In genomic region chr16:49795513-49795912, GRCh38 we compare ENCODE assay signal across 17 cellular contexts.
DNase-seq lines count a peak whose midpoint lies in the region; TF ChIP-seq lines count a peak whose summit lies in the region.
"Had no signal": no experiment of that assay in that cellular context is flagged by ENCODE, and none has a peak within 500 bp of the region (broad histone marks: within the 10 kb centered on the region; RNA-seq: fewer than 3 reads in every experiment).

No MANE protein-coding gene starts in this region.

- H3K18ac ChIP-seq in H9 (ENCODE audit: insufficient read length, low read depth, low read length): no peak overlapping the region

- TF ChIP-seq CTCF in H9 (conservative IDR thresholded peaks at IDR 0.05) (no peak), neural progenitor cell (IDR thresholded peaks at IDR 0.05) (no peak), tibial artery (IDR thresholded peaks at IDR 0.05) (no peak), Caco-2 (IDR thresholded peaks at IDR 0.05; ENCODE audit: insufficient read depth in 1 of 2, low read depth in 1 of 2, low read length in 1 of 2, severe bottlenecking in 1 of 2, unreplicated experiment in 1 of 2) (no peak)

- H3K9me3 Mint-ChIP-seq in H9 (no peaks in the 10 kb centered on the region), neural progenitor cell (peaks cover 2% of the 10 kb centered on the region), Caco-2 (ENCODE audit: unreplicated experiment) (no peaks in the 10 kb centered on the region)
- H3K9me3 Mint-ChIP-seq: CD4-positive, CD25-positive, alpha-beta regulatory T cell; CD8-positive, alpha-beta memory T cell had no signal

- peaks cover 12% of the 10 kb centered on the region for H3F3A ChIP-seq in neural progenitor cell (ENCODE audit: low read depth)

- H3K14ac ChIP-seq in H9 (ENCODE audit: insufficient read depth, low read length): no peak overlapping the region

- no peak overlapping the region for H2BK15ac ChIP-seq in H9 (ENCODE audit: low read depth, low read length)

- H3K27me3 Mint-ChIP-seq in H9 (ENCODE audit: low read depth) (no peaks in the 10 kb centered on the region), neural progenitor cell (ENCODE audit: insufficient read depth, low read depth) (no peaks in the 10 kb centered on the region), Caco-2 (ENCODE audit: insufficient read depth, unreplicated experiment) (peaks cover 17% of the 10 kb centered on the region)
- H3K27me3 Mint-ChIP-seq: CD4-positive, CD25-positive, alpha-beta regulatory T cell had no signal

- no peak overlapping the region for H2BK120ac ChIP-seq in H9 (ENCODE audit: low read depth, low read length, poor library complexity, severe bottlenecking)

- H3K4me3 Mint-ChIP-seq in H9 (no peak overlapping the region; a peak in 1 of 5 replicates), neural progenitor cell (no peak overlapping the region), Caco-2 (ENCODE audit: unreplicated experiment) (no peak overlapping the region)
- H3K4me3 Mint-ChIP-seq: CD4-positive, CD25-positive, alpha-beta regulatory T cell; CD8-positive, alpha-beta memory T cell had no signal

- no peak overlapping the region for H3T11ph ChIP-seq in H9 (ENCODE audit: low read length)

- intact Hi-C loops in tibial artery (cut with DNase I; ENCODE audit: low total_unique reads): no loop called here
- intact Hi-C loops in Caco-2 (cut with micrococcal nuclease; ENCODE audit: unreplicated experiment): no loop called here

- H2BK5ac ChIP-seq in H9 (ENCODE audit: insufficient read length, low read length): no peak overlapping the region

- H3K4me3 ChIP-seq in BLaER1 (no peak overlapping the region), neural progenitor cell (no peak overlapping the region), tibial artery (no peak overlapping the region), Caco-2 (ENCODE audit: low read depth, low read length) (no peak overlapping the region)
- H3K4me3 ChIP-seq: GM23248 had no signal

- no peak overlapping the region for H3K56ac ChIP-seq in H9 (ENCODE audit: insufficient read length, low read depth, low read length)

- H4K5ac ChIP-seq in H9 (ENCODE audit: insufficient read length, low read depth, low read length): no peak overlapping the region

- no peak overlapping the region for H2BK20ac ChIP-seq in H9 (ENCODE audit: low read depth, low read length, poor library complexity, severe bottlenecking)

- no peaks in the 10 kb centered on the region for H3K23me2 ChIP-seq in H9 (ENCODE audit: insufficient read length, low read depth, low read length, poor library complexity, severe bottlenecking)

- no peak overlapping the region for H2BK12ac ChIP-seq in H9 (ENCODE audit: insufficient read length, low read depth, low read length)

- no peak overlapping the region for H4K8ac ChIP-seq in H9 (replicated peaks; ENCODE audit: insufficient read length, low read depth, low read length)

- H3K27ac Mint-ChIP-seq in H9 (peak overlapping the region in 2 of 3 experiments; percentile 23 to 79; a peak in 1 of 7 replicates), neural progenitor cell (peak overlapping the region; percentile 50), Caco-2 (ENCODE audit: unreplicated experiment) (no peak overlapping the region)
- H3K27ac Mint-ChIP-seq: CD4-positive, CD25-positive, alpha-beta regulatory T cell; CD8-positive, alpha-beta memory T cell had no signal

- H3K27me3 ChIP-seq in BLaER1: no peaks in the 10 kb centered on the region
- H3K27me3 ChIP-seq in H9 (ENCODE audit: insufficient read depth, low read length): no peaks in the 10 kb centered on the region
- no peaks in the 10 kb centered on the region for H3K27me3 ChIP-seq in neural progenitor cell
- no peaks in the 10 kb centered on the region for H3K27me3 ChIP-seq in tibial artery
- no peaks in the 10 kb centered on the region; the same call in 1 of the 2 replicates for H3K27me3 ChIP-seq in Caco-2 (replicated peaks; ENCODE audit: control insufficient read depth, insufficient read depth, low read length)

- CTCF ChIA-PET in Caco-2 (lab: Charles Lee): interaction anchor here (0.6 kb wide), 1 partner anchor 54 kb away, joined by 3 read pairs; no protein-coding TSS in a partner anchor

- no peak overlapping the region for H4K91ac ChIP-seq in H9 (ENCODE audit: insufficient read length, low read depth, low read length)

- H3K36me3 ChIP-seq in BLaER1 (no peaks in the 10 kb centered on the region), neural progenitor cell (no peaks in the 10 kb centered on the region), tibial artery (no peaks in the 10 kb centered on the region), Caco-2 (ENCODE audit: control insufficient read depth, insufficient read depth, low read length) (no peaks in the 10 kb centered on the region)

- POLR2A ChIA-PET in Caco-2 (lab: Charles Lee): no interaction called here

- no peak overlapping the region for H3K9ac ChIP-seq in BLaER1
- H3K9ac ChIP-seq in H9 (ENCODE audit: extremely low read depth, insufficient read length, low read length): no peak overlapping the region
- H3K9ac ChIP-seq in neural progenitor cell: no peak overlapping the region
- H3K9ac ChIP-seq: GM23248 had no signal

- no TSS peak for BruUV-seq in Caco-2 (replicated peaks; lab: Mats Ljungman, UMichigan)

- no peak overlapping the region for H3K23ac ChIP-seq in H9 (ENCODE audit: insufficient read length, low read depth, low read length)

- H4K20me1 ChIP-seq in BLaER1 (0 out of 2 replicates have a peak, but pooled peaks cover 9% of the 10 kb centered on the region), H9 (ENCODE audit: control insufficient read depth, insufficient read depth, insufficient read length) (no peaks in the 10 kb centered on the region), neural progenitor cell (ENCODE audit: low read depth) (peaks cover 84% of the 10 kb centered on the region)

- H3K4me1 ChIP-seq in BLaER1 (peaks cover 87% of the 10 kb centered on the region), H9 (ENCODE audit: insufficient read depth, low read length) (peaks cover 3% of the 10 kb centered on the region; the same call in 1 of the 2 replicates), neural progenitor cell (peaks cover 37% of the 10 kb centered on the region), tibial artery (peaks cover 0 to 2% (median 0%) of the 10 kb centered on the region in 4 donors), Caco-2 (no peaks in the 10 kb centered on the region)

- no peak overlapping the region for H3K4ac ChIP-seq in H9 (ENCODE audit: low read depth, low read length)

- H3K27ac ChIP-seq in BLaER1: no peak overlapping the region
- no peak overlapping the region for H3K27ac ChIP-seq in H9 (ENCODE audit: insufficient read length, low read depth, low read length)
- no peak overlapping the region for H3K27ac ChIP-seq in neural progenitor cell
- H3K27ac ChIP-seq in tibial artery: no peak overlapping the region
- H3K27ac ChIP-seq: GM23248 had no signal

- H3K4me1 Mint-ChIP-seq in H9 (peaks cover 46 to 47% of the 10 kb centered on the region in 2 experiments), neural progenitor cell (peaks cover 69% of the 10 kb centered on the region), Caco-2 (ENCODE audit: low read depth, unreplicated experiment) (no peaks in the 10 kb centered on the region)
- H3K4me1 Mint-ChIP-seq: CD4-positive, CD25-positive, alpha-beta regulatory T cell; CD8-positive, alpha-beta memory T cell had no signal

- WGBS in H9 (ENCODE audit: extremely low coverage, insufficient read length, low lambda C conversion rate): no CpG with 5 or more reads among the region's 8 CpGs

- H2AFZ ChIP-seq in H9 (ENCODE audit: low read length) (no peak overlapping the region), neural progenitor cell (replicated peaks) (no peak overlapping the region)
- H2AFZ ChIP-seq: GM23248 had no signal

- H3K79me2 ChIP-seq in H9 (ENCODE audit: insufficient read depth, low read length) (peaks cover 2% of the 10 kb centered on the region; the same call in 1 of the 2 replicates), neural progenitor cell (ENCODE audit: low read depth) (peaks cover 96% of the 10 kb centered on the region)

- H2AK5ac ChIP-seq in H9 (ENCODE audit: insufficient read length, low read length): no peak overlapping the region

- H3K36me3 Mint-ChIP-seq in H9 (ENCODE audit: insufficient read depth in 1 of 3, low read depth in 3 of 3): no peaks in the 10 kb centered on the region; a peak in 2 of 7 replicates
- peaks cover 16% of the 10 kb centered on the region for H3K36me3 Mint-ChIP-seq in neural progenitor cell
- no peaks in the 10 kb centered on the region for H3K36me3 Mint-ChIP-seq in Caco-2 (ENCODE audit: insufficient read depth, unreplicated experiment)
- H3K36me3 Mint-ChIP-seq: CD4-positive, CD25-positive, alpha-beta regulatory T cell; CD8-positive, alpha-beta memory T cell had no signal

- no peaks in the 10 kb centered on the region for H3K79me1 ChIP-seq in H9 (ENCODE audit: insufficient read depth, low read depth, low read length, poor library complexity, severe bottlenecking)

- H3K9me3 ChIP-seq in BLaER1 (no peaks in the 10 kb centered on the region), H9 (ENCODE audit: control insufficient read depth, low read depth, low read length) (no peaks in the 10 kb centered on the region), neural progenitor cell (ENCODE audit: low read depth) (no peaks in the 10 kb centered on the region), tibial artery (no peaks in the 10 kb centered on the region), Caco-2 (no peaks in the 10 kb centered on the region)

- H3K4me2 ChIP-seq in BLaER1 (peak overlapping the region; percentile 53), H9 (ENCODE audit: insufficient read depth, insufficient read length, low read length) (no peak overlapping the region), neural progenitor cell (peak overlapping the region; percentile 8)

- DNase-seq in H9 (no peak), ecto neural progenitor cell (ENCODE audit: low spot score) (peak; percentile 54), neural progenitor cell (ENCODE audit: low spot score) (peak; percentile 71), tibial artery (no peak), Caco-2 (no peak), NCI-H2029 (lab: John Stamatoyannopoulos, UW) (no peak), NCI-H128 (lab: John Stamatoyannopoulos, UW; ENCODE audit: unreplicated experiment) (no peak)
- DNase-seq: 8988T; C1 segment of cervical spinal cord; CD4-positive, CD25-positive, alpha-beta regulatory T cell; CD8-positive, alpha-beta memory T cell; COR-L47; DMS79; GDM1; GM23248; H7 had no signal

Comparison
In these comparisons a context has a peak if more than half of its experiments do, and no peak if none do; other contexts are left out.
1. DNase-seq: peak in ecto neural progenitor cell (single experiment) and neural progenitor cell (single experiment); none in H9 (single experiment), tibial artery (0 of 2), Caco-2 (0 of 2), NCI-H2029 (single experiment) and NCI-H128 (single experiment).